ENCODE assay signal across 10 cellular contexts in the genomic region with DNA sequence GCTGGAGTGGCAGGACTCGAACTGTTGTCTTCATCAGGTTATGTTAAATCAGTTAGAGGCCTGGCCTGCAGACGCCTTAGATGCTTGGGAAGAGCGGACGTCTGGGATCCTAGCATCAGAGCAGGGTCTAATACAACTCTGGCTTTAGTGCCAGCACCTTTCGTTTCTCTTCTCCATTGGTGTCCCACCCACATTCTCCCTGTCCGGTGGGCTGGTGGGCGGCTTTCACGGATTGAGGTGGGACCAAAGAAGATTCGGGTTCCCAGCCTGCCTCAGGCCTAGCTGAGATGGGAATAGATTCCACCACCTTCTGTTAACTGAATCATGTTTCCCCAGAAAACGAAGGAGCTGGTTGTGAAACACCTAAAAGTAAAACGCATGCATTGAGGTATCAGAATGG. TPM values are rescaled to one million over a fixed set of nuclear protein-coding genes. Genes with fewer than 3 reads are reported as not detected.
DNase-seq lines count a peak whose midpoint lies in the region; ATAC-seq and TF ChIP-seq lines count a peak whose summit lies in the region.
"Had no signal": no experiment of that assay in that cellular context is flagged by ENCODE, and none has a peak within 500 bp of the region (broad histone marks: within the 10 kb centered on the region; RNA-seq: fewer than 3 reads in every experiment).

No MANE protein-coding gene starts in this region.

- H3K27ac ChIP-seq in mesendoderm (ENCODE audit: low read depth, low read length) (no peak overlapping the region), tibial nerve (peak overlapping the region; percentile 47 to 90 (median 86))

- no CpG with 5 or more reads among the region's 11 CpGs for WGBS in mesendoderm (ENCODE audit: extremely low coverage, insufficient coverage, low lambda C conversion rate)
- WGBS in tibial nerve, 2 donors: 39 to 55% methylated on average over 11 of the region's 11 CpGs

- no peak overlapping the region for H3K4me2 ChIP-seq in mesendoderm (ENCODE audit: low read length)

- no peak overlapping the region for H3K18ac ChIP-seq in mesendoderm (ENCODE audit: low read length)

- no peak overlapping the region for H2BK120ac ChIP-seq in mesendoderm (ENCODE audit: low read depth, low read length)

- no peak for TF ChIP-seq EP300 in tibial nerve (IDR thresholded peaks at IDR 0.05)

- no peaks in the 10 kb centered on the region for H3K36me3 Mint-ChIP-seq in activated T-cell treated with anti-CD3 and anti-CD28 coated beads, Interleukin-2, amount 50 U/mL, for 72 hours (ENCODE audit: insufficient read depth in 2 of 2)
- H3K36me3 Mint-ChIP-seq in activated naive CD8-positive, alpha-beta T cell treated with anti-CD3 and anti-CD28 coated beads for 36 hours: peaks cover 5% of the 10 kb centered on the region

- no peak overlapping the region for H3K4me3 ChIP-seq in mesendoderm (ENCODE audit: low read length)
- peak overlapping the region; percentile 51 to 83 (median 77) for H3K4me3 ChIP-seq in tibial nerve

- no peak overlapping the region for H2AK5ac ChIP-seq in mesendoderm (ENCODE audit: low read length)

- H3K9me3 ChIP-seq in tibial nerve: no peaks in the 10 kb centered on the region

- peaks cover 31% of the 10 kb centered on the region for H3K4me1 Mint-ChIP-seq in activated T-cell treated with anti-CD3 and anti-CD28 coated beads, Interleukin-2, amount 50 U/mL, for 72 hours (ENCODE audit: low read depth)
- peaks cover 38% of the 10 kb centered on the region for H3K4me1 Mint-ChIP-seq in activated naive CD8-positive, alpha-beta T cell treated with anti-CD3 and anti-CD28 coated beads for 36 hours

- DNase-seq in activated T-cell treated with anti-CD3 and anti-CD28 coated beads, Interleukin-2, amount 50 U/mL, for 72 hours: no peak
- DNase-seq in activated T-cell treated with anti-CD3 and anti-CD28 coated beads, Interleukin-2, amount 50 U/mL, for 48 hours: no peak
- DNase-seq in activated naive CD8-positive, alpha-beta T cell treated with anti-CD3 and anti-CD28 coated beads for 36 hours: no peak
- peak; percentile 4 for DNase-seq in mesendoderm
- DNase-seq in tibial nerve (ENCODE audit: low spot score in 2 of 2): peak in 1 of 2 donors; percentile 6
- DNase-seq: activated CD4-positive, alpha-beta T cell treated with anti-CD3 and anti-CD28 coated beads for 1 hour; DMS79 had no signal

- TF ChIP-seq POLR2A in tibial nerve (IDR thresholded peaks at IDR 0.05): no peak

- peak overlapping the region; percentile 34 for H3K56ac ChIP-seq in mesendoderm (ENCODE audit: low read length)

- peak overlapping the region; percentile 83 to 87 for H3K4me3 Mint-ChIP-seq in activated T-cell treated with anti-CD3 and anti-CD28 coated beads, Interleukin-2, amount 50 U/mL, for 72 hours
- H3K4me3 Mint-ChIP-seq in activated naive CD8-positive, alpha-beta T cell treated with anti-CD3 and anti-CD28 coated beads for 36 hours: peak overlapping the region; percentile 81

- no peaks in the 10 kb centered on the region for H3K27me3 ChIP-seq in mesendoderm (ENCODE audit: insufficient read depth, low read length, poor library complexity)
- no peaks in the 10 kb centered on the region for H3K27me3 ChIP-seq in tibial nerve

- no peak overlapping the region for H3K23ac ChIP-seq in mesendoderm (ENCODE audit: low read length)

- H4K8ac ChIP-seq in mesendoderm (ENCODE audit: low read depth, low read length): no peak overlapping the region

- H3K9ac ChIP-seq in mesendoderm (ENCODE audit: low read length): no peak overlapping the region

- no peak overlapping the region for H4K5ac ChIP-seq in mesendoderm (ENCODE audit: low read length)

- H3K27ac Mint-ChIP-seq in activated T-cell treated with anti-CD3 and anti-CD28 coated beads, Interleukin-2, amount 50 U/mL, for 72 hours: peak overlapping the region; percentile 15
- H3K27ac Mint-ChIP-seq in activated naive CD8-positive, alpha-beta T cell treated with anti-CD3 and anti-CD28 coated beads for 36 hours: peak overlapping the region; percentile 79

- TF ChIP-seq CTCF in tibial nerve (IDR thresholded peaks at IDR 0.05): no peak

- no peaks in the 10 kb centered on the region for H3K79me1 ChIP-seq in mesendoderm (ENCODE audit: low read length)

- ATAC-seq in activated T-cell treated with anti-CD3 and anti-CD28 coated beads, Interleukin-2, amount 50 U/mL, for 72 hours (replicated peaks in 1 of 2): no peak
- no peak for ATAC-seq in HG03354 (IDR thresholded peaks at IDR 0.05; ENCODE audit: poor library complexity, severe bottlenecking, unreplicated experiment)
- no peak for ATAC-seq in GM18861 (IDR thresholded peaks at IDR 0.05; ENCODE audit: unreplicated experiment)
- no peak for ATAC-seq in GM21737 (IDR thresholded peaks at IDR 0.05; ENCODE audit: unreplicated experiment)

- H3K36me3 ChIP-seq in mesendoderm (ENCODE audit: control insufficient read depth, insufficient read depth, low read length) (no peaks in the 10 kb centered on the region), tibial nerve (no peaks in the 10 kb centered on the region)

- no peak overlapping the region for H3K4ac ChIP-seq in mesendoderm (ENCODE audit: low read depth, low read length)

- no peak overlapping the region for H2BK5ac ChIP-seq in mesendoderm (ENCODE audit: low read length)

- no peak overlapping the region for H2BK15ac ChIP-seq in mesendoderm (replicated peaks; ENCODE audit: low read depth)

- no peaks in the 10 kb centered on the region for H3K27me3 Mint-ChIP-seq in activated T-cell treated with anti-CD3 and anti-CD28 coated beads, Interleukin-2, amount 50 U/mL, for 72 hours (ENCODE audit: low read depth)
- no peaks in the 10 kb centered on the region for H3K27me3 Mint-ChIP-seq in activated naive CD8-positive, alpha-beta T cell treated with anti-CD3 and anti-CD28 coated beads for 36 hours

- no peaks in the 10 kb centered on the region for H3K9me3 Mint-ChIP-seq in activated T-cell treated with anti-CD3 and anti-CD28 coated beads, Interleukin-2, amount 50 U/mL, for 72 hours
- H3K9me3 Mint-ChIP-seq in activated naive CD8-positive, alpha-beta T cell treated with anti-CD3 and anti-CD28 coated beads for 36 hours: no peaks in the 10 kb centered on the region

- no peaks in the 10 kb centered on the region for H3K79me2 ChIP-seq in mesendoderm (ENCODE audit: control insufficient read depth, insufficient read depth, low read length)

- H3K4me1 ChIP-seq in mesendoderm (ENCODE audit: control insufficient read depth, low read depth, low read length) (no peaks in the 10 kb centered on the region), tibial nerve (peaks cover 0 to 18% (median 0%) of the 10 kb centered on the region in 4 donors)

RNA-seq across cellular contexts. Expression of a gene that starts 0.9 kb away (rescaled TPM):
- total RNA-seq in activated T-cell treated with anti-CD3 and anti-CD28 coated beads, Interleukin-2, amount 50 U/mL, for 72 hours: 10 to 100 TPM; 26.0 to 31.7 TPM
- 10 to 100 TPM; 37.3 to 38.2 TPM for total RNA-seq in activated naive CD8-positive, alpha-beta T cell treated with anti-CD3 and anti-CD28 coated beads for 36 hours
- polyA plus RNA-seq in mesendoderm (2013, experiment 1 of 2): 6.9 TPM
- 7.3 TPM for polyA plus RNA-seq in mesendoderm (2013, experiment 2 of 2)
- 10 to 100 TPM; 18.3 to 39.8 (median 31.3) TPM for total RNA-seq in tibial nerve
